ENCODE assay signal across 11 cellular contexts in genomic region chr5:147413266-147413665, GRCh38.
"Had no signal": no experiment of that assay in that cellular context is flagged by ENCODE, and none has a peak within 500 bp of the region (broad histone marks: within the 10 kb centered on the region; RNA-seq: fewer than 3 reads in every experiment).

No MANE protein-coding gene starts in this region.

- H3K4me3 Mint-ChIP-seq: stimulated activated memory B cell treated with anti-CD40 and anti-IgM and Interleukin-4, amounts not matched to agents 10 μg/mL and 1 μg/mL and 100 μg/mL, for 72 hours had no signal

- H3K27me3 ChIP-seq: adrenal gland, foreskin keratinocyte, pancreas had no signal

- H3K4me1 Mint-ChIP-seq: stimulated activated memory B cell treated with anti-CD40 and anti-IgM and Interleukin-4, amounts not matched to agents 10 μg/mL and 1 μg/mL and 100 μg/mL, for 72 hours had no signal

- H3K36me3 Mint-ChIP-seq: stimulated activated memory B cell treated with anti-CD40 and anti-IgM and Interleukin-4, amounts not matched to agents 10 μg/mL and 1 μg/mL and 100 μg/mL, for 72 hours had no signal

- H3K4me1 ChIP-seq: foreskin keratinocyte had no signal

- H3K9me3 Mint-ChIP-seq: activated T-helper 2 cell treated with anti-CD3 and anti-CD28 coated beads, Interferon-gamma antibody, Interleukin-2, Interleukin-4, amounts not matched to agents 10 μg/mL and 5 μg/mL and 100 μg/mL, durations not matched to agents 14 hours and 24 hours and 36 hours; stimulated activated memory B cell treated with anti-CD40 and anti-IgM and Interleukin-4, amounts not matched to agents 10 μg/mL and 1 μg/mL and 100 μg/mL, for 72 hours had no signal

- H3K4me3 ChIP-seq: adrenal gland, left ventricle myocardium inferior, pancreas, smooth muscle cell had no signal

- ATAC-seq: foreskin keratinocyte; pancreas; stimulated activated memory B cell treated with anti-CD40 and anti-IgM and Interleukin-4, amounts not matched to agents 10 μg/mL and 1 μg/mL and 100 μg/mL, for 72 hours had no signal

- H3K27ac Mint-ChIP-seq: activated T-helper 2 cell treated with anti-CD3 and anti-CD28 coated beads, Interferon-gamma antibody, Interleukin-2, Interleukin-4, amounts not matched to agents 10 μg/mL and 5 μg/mL and 100 μg/mL, durations not matched to agents 14 hours and 24 hours and 36 hours; stimulated activated memory B cell treated with anti-CD40 and anti-IgM and Interleukin-4, amounts not matched to agents 10 μg/mL and 1 μg/mL and 100 μg/mL, for 72 hours had no signal

- H3K9me3 ChIP-seq: adrenal gland, left ventricle myocardium inferior, pancreas had no signal

- DNase-seq: activated CD4-positive, alpha-beta T cell treated with anti-CD3 and anti-CD28 coated beads, Interleukin-2, amount 50 U/mL, for 1 hour; activated naive CD4-positive, alpha-beta T cell treated with anti-CD3 and anti-CD28 coated beads, Interleukin-2, amount 50 U/mL, for 16 hours; adrenal gland; foreskin keratinocyte; left ventricle myocardium inferior; pancreas; substantia nigra; T-helper 2 cell had no signal

- H3K36me3 ChIP-seq: adrenal gland, pancreas had no signal

- H3K27ac ChIP-seq: adrenal gland, foreskin keratinocyte, left ventricle myocardium inferior, pancreas had no signal

- H3K27me3 Mint-ChIP-seq: stimulated activated memory B cell treated with anti-CD40 and anti-IgM and Interleukin-4, amounts not matched to agents 10 μg/mL and 1 μg/mL and 100 μg/mL, for 72 hours had no signal
